In the genomic region with DNA sequence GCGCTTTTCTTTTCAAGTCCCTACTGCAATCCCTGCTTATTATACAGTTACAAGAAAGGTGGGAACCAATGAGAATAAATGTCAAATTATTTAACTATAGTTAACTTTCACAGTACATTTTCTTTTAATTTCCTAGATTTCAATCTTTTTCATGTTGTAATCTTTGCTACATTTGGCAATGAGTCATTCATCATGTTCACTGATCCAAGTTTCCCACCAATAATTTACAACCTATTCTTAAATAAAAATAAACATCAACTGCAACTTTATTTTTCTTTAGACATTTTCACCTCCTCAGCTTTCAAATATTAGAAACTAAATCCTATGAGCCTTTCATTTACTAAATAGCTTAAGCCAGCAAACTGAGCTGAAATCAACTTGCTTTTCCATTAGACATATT, we compare ENCODE assay signal across 10 cellular contexts.
"Had no signal": no experiment of that assay in that cellular context is flagged by ENCODE, and none has a peak within 500 bp of the region (broad histone marks: within the 10 kb centered on the region; RNA-seq: fewer than 3 reads in every experiment).

No MANE protein-coding gene starts in this region.

- H3K9me3 ChIP-seq: esophagus muscularis mucosa, neutrophil had no signal

- H3K27me3 ChIP-seq: left lung, neutrophil had no signal

- H3K4me1 ChIP-seq: esophagus muscularis mucosa, left lung had no signal

- DNase-seq: activated CD4-positive, alpha-beta T cell treated with anti-CD3 and anti-CD28 coated beads, Interleukin-2, amount 50 U/mL, for 1 hour; activated CD8-positive, alpha-beta memory T cell treated with anti-CD3 and anti-CD28 coated beads for 24 hours; activated gamma-delta T cell treated with Interleukin-2 at 50 U/mL for 16 hours; left lung; natural killer cell; T-cell; T-helper 9 cell had no signal

- H3K36me3 ChIP-seq: esophagus muscularis mucosa, left lung, neutrophil had no signal

- H3K27ac ChIP-seq: esophagus muscularis mucosa, left lung, neutrophil, SK-N-MC had no signal

- H3K4me3 ChIP-seq: esophagus muscularis mucosa, left lung, SK-N-MC had no signal
